1 cellular context compared by ENCODE assay signal in genomic region chr1:165799387-165799786, GRCh38.
TF ChIP-seq lines count a peak whose summit lies in the region.

No MANE protein-coding gene starts in this region.

TF ChIP-seq in K562, 482 proteins besides CTCF, POLR2A, EP300 and RAD21:
- TF ChIP-seq TRIM24 (IDR thresholded peaks at IDR 0.05) (peak in 1 of 2 experiments; percentile 19; a peak in 1 of 4 replicates), HDAC3 (IDR thresholded peaks at IDR 0.05; ENCODE audit: borderline replicate concordance, partially characterized antibody) (no peak), ZNF140 (CRISPR knock-in tag; IDR thresholded peaks at IDR 0.05) (no peak), ZKSCAN1 (IDR thresholded peaks at IDR 0.05; ENCODE audit: low read depth, low read length) (no peak), POLR2H (tag; IDR thresholded peaks at IDR 0.05; ENCODE audit: low read depth) (no peak), U2AF1 (optimal IDR thresholded peaks at IDR 0.05; ENCODE audit: low read depth, low read length) (no peak), RBBP5 (IDR thresholded peaks at IDR 0.05; ENCODE audit: borderline replicate concordance, insufficient read depth, low read length, poor library complexity, severe bottlenecking) (no peak), FIP1L1 (IDR thresholded peaks at IDR 0.05; ENCODE audit: low read depth, low read length, poor library complexity, severe bottlenecking) (no peak), ZNF3 (CRISPR knock-in tag; IDR thresholded peaks at IDR 0.05) (no peak), RBM25 (IDR thresholded peaks at IDR 0.05; ENCODE audit: low read depth, low read length, severe bottlenecking) (peak; percentile 53), STAT5B (CRISPR knock-in tag; IDR thresholded peaks at IDR 0.05) (no peak), SLC30A9 (CRISPR knock-in tag; IDR thresholded peaks at IDR 0.05) (no peak), TRIM28 (IDR thresholded peaks at IDR 0.05) (peak; percentile 76), ZNF655 (CRISPR knock-in tag; IDR thresholded peaks at IDR 0.05) (no peak), ZNF347 (CRISPR knock-in tag; IDR thresholded peaks at IDR 0.05; ENCODE audit: low read depth) (no peak), HNRNPL (IDR thresholded peaks at IDR 0.05; ENCODE audit: low read depth, low read length) (no peak), CREBBP (IDR thresholded peaks at IDR 0.05; ENCODE audit: low read depth, low read length) (no peak), ZNF12 (CRISPR knock-in tag; IDR thresholded peaks at IDR 0.05) (no peak), CXXC5 (CRISPR knock-in tag; IDR thresholded peaks at IDR 0.05) (no peak), ZNF324 (CRISPR knock-in tag; IDR thresholded peaks at IDR 0.05) (no peak), TAF15 (IDR thresholded peaks at IDR 0.05; ENCODE audit: low read depth, low read length) (no peak), CBX3 (IDR thresholded peaks at IDR 0.05; ENCODE audit: borderline replicate concordance in 1 of 2, low read length in 2 of 2) (peak in 1 of 2 experiments; percentile 47; a peak in 1 of 3 replicates), POLR2G (IDR thresholded peaks at IDR 0.05; ENCODE audit: low read depth, low read length) (no peak), CHD4 (IDR thresholded peaks at IDR 0.05; ENCODE audit: insufficient read depth, insufficient replicate concordance, low read depth, low read length, poor library complexity, severe bottlenecking) (no peak), ZBTB2 (IDR thresholded peaks at IDR 0.05) (no peak), NCOA6 (IDR thresholded peaks at IDR 0.05) (no peak), SIN3B (IDR thresholded peaks at IDR 0.05; ENCODE audit: low read depth) (no peak), ETV6 (IDR thresholded peaks at IDR 0.05; ENCODE audit: borderline replicate concordance in 1 of 2, low read depth in 2 of 2, low read length in 1 of 2) (no peak), ETV6 (CRISPR knock-in tag; IDR thresholded peaks at IDR 0.05; ENCODE audit: borderline replicate concordance) (no peak), MEIS2 (IDR thresholded peaks at IDR 0.05; ENCODE audit: partially characterized antibody) (no peak), SUPT5H (IDR thresholded peaks at IDR 0.05) (no peak), RFX7 (CRISPR knock-in tag; IDR thresholded peaks at IDR 0.05) (no peak), SNRNP70 (optimal IDR thresholded peaks at IDR 0.05; ENCODE audit: low read depth, low read length) (no peak), PTBP1 (IDR thresholded peaks at IDR 0.05; ENCODE audit: low read depth, low read length) (no peak)
- TF ChIP-seq, protein P1, sequence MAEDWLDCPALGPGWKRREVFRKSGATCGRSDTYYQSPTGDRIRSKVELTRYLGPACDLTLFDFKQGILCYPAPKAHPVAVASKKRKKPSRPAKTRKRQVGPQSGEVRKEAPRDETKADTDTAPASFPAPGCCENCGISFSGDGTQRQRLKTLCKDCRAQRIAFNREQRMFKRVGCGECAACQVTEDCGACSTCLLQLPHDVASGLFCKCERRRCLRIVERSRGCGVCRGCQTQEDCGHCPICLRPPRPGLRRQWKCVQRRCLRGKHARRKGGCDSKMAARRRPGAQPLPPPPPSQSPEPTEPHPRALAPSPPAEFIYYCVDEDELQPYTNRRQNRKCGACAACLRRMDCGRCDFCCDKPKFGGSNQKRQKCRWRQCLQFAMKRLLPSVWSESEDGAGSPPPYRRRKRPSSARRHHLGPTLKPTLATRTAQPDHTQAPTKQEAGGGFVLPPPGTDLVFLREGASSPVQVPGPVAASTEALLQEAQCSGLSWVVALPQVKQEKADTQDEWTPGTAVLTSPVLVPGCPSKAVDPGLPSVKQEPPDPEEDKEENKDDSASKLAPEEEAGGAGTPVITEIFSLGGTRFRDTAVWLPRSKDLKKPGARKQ (CRISPR knock-in tag; IDR thresholded peaks at IDR 0.05) = no peak
